In the genomic region with DNA sequence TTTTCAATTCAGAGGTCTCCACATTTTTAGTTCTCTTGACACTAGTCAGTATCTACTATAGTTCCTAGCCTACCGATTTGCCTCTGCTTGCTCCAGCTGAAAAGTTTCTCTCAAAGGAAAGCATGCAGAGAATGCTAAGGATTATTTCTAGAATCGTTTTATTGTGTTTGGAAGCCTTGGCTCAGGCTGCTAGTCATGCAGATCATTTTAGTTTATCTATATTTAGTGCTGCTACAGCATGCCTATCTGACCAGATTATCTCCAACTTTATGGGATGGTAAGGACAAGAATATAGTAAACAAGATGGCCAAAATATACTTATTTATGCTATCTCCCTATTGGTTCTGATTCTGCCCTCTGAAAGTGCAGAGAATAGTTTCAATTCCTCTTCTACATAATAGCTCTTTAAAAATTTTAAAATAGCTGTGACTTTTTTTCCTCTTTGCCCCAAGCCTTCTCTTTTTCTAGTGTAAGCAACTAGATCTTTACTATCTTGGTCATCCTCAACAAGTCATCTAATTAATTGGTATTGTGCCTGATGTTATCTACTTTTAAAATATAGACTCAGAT, we compare ENCODE assay signal across 13 cellular contexts.
"Had no signal": no experiment of that assay in that cellular context is flagged by ENCODE, and none has a peak within 500 bp of the region (broad histone marks: within the 10 kb centered on the region; RNA-seq: fewer than 3 reads in every experiment).

No MANE protein-coding gene starts in this region.

- ATAC-seq: left lung, sciatic nerve had no signal

- H3K4me3 ChIP-seq: dorsolateral prefrontal cortex, left lung, stomach, testis, upper lobe of left lung had no signal

- H3K36me3 ChIP-seq: left lung, stomach, upper lobe of left lung had no signal

- H3K27me3 ChIP-seq: left lung, stomach, testis, upper lobe of left lung had no signal

- DNase-seq: activated naive CD4-positive, alpha-beta T cell treated with Interleukin-2 at 50 U/mL for 16 hours; aorta; dorsolateral prefrontal cortex; erythroblast; hippocampal formation; kidney; left lung; stimulated activated CD4-positive, alpha-beta T cell treated with anti-CD3 and anti-CD28 coated beads, Interleukin-12 subunit alpha, Interleukin-12 subunit beta, amount 100 ng/mL, for 4 hours; stimulated activated CD4-positive, alpha-beta T cell treated with anti-CD3 and anti-CD28 coated beads, Interleukin-2, amount 100 ng/mL, for 24 hours; stomach; testis; upper lobe of left lung had no signal

- H3K4me1 ChIP-seq: left lung, stomach, testis had no signal

- H3K27ac ChIP-seq: dorsolateral prefrontal cortex, left lung, stomach, testis, upper lobe of left lung had no signal

- H3K9me3 ChIP-seq: left lung, stomach, testis, upper lobe of left lung had no signal
